21 cellular contexts compared by ENCODE assay signal in the genomic region with DNA sequence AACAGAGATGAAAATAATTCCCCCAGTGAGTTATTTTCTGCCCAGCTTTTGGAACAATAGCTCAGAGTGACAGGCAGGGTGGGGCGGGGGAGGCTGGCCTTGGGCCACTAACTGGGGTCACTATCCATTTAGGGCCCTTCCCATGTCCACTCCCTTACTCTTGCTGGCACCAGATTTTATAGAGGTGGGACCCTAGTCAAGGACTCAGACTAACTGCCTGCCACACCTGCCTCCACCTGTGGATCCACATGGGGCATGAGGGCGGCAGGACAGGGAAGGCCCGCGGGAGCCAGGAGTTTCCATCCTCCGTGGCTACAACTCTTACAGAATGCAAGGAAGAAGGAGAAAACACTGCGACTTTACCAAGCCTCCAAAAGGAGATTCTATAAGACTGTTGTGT. TPM values are rescaled to one million over a fixed set of nuclear protein-coding genes. Genes with fewer than 3 reads are reported as not detected.
DNase-seq lines count a peak whose midpoint lies in the region; ATAC-seq, FAIRE-seq and TF ChIP-seq lines count a peak whose summit lies in the region.
"Had no signal": no experiment of that assay in that cellular context is flagged by ENCODE, and none has a peak within 500 bp of the region (broad histone marks: within the 10 kb centered on the region; RNA-seq: fewer than 3 reads in every experiment).

No MANE protein-coding gene starts in this region.

- H3K27me3 ChIP-seq in MM.1S (replicated peaks; ENCODE audit: insufficient read depth, low read length) (no peaks in the 10 kb centered on the region), colonic mucosa (no peaks in the 10 kb centered on the region), small intestine (ENCODE audit: control insufficient read depth in 2 of 2, insufficient read depth in 2 of 2, low read length in 2 of 2) (no peaks in the 10 kb centered on the region)

- peaks cover 89% of the 10 kb centered on the region for H3K79me2 ChIP-seq in MM.1S (ENCODE audit: low read length)

- 19 to 73% (median 36%) methylated on average over 6 of the region's 6 CpGs for WGBS in small intestine, 3 donors

- H3K4me1 Mint-ChIP-seq in T-helper 2 cell treated with Interferon-gamma antibody and Interleukin-4, amounts not matched to agents 5 μg/mL and 100 μg/mL, for 36 hours (ENCODE audit: low read depth): peaks cover 86% of the 10 kb centered on the region

- H3F3A ChIP-seq in MM.1S (ENCODE audit: insufficient read depth, low read length): peaks cover 41% of the 10 kb centered on the region

- H3K4me3 Mint-ChIP-seq in T-helper 2 cell treated with Interferon-gamma antibody and Interleukin-4, amounts not matched to agents 5 μg/mL and 100 μg/mL, for 36 hours: peak overlapping the region; percentile 62
- H3K4me3 Mint-ChIP-seq: CD4-positive, CD25-positive, alpha-beta regulatory T cell; H9 had no signal

- H3K36me3 ChIP-seq in MM.1S (replicated peaks; ENCODE audit: insufficient read depth, low read length) (no peaks in the 10 kb centered on the region), colonic mucosa (no peaks in the 10 kb centered on the region), small intestine (ENCODE audit: control insufficient read depth in 2 of 2, insufficient read depth in 2 of 2, low read length in 2 of 2) (peaks cover 0 to 4% of the 10 kb centered on the region in 2 donors)

- no peak for DNase-seq in T-helper 2 cell treated with Interferon-gamma antibody and Interleukin-4, amounts not matched to agents 5 μg/mL and 100 μg/mL, for 36 hours (ENCODE audit: low spot score)
- DNase-seq in T-helper 2 cell (no peak), MM.1S (no peak), colonic mucosa (peak; percentile 80), small intestine (peak; percentile 57), NCI-H774 (lab: John Stamatoyannopoulos, UW) (no peak), retina (no peak)
- DNase-seq: 8988T; CD4-positive, CD25-positive, alpha-beta regulatory T cell; COR-L47; DMS 273 treated with DMSO at 0.1 percent for 48 hours; GDM1; H9; IMR-90; Karpas-422; NCI-H1092 treated with DMSO at 0.1 percent for 48 hours; NCI-H2081 treated with DMSO at 0.1 percent for 48 hours; NK-92 treated with Interleukin-12 subunit alpha and Interleukin-12 subunit beta, amount 100 ng/mL, for 24 hours; SHP77 treated with DMSO at 0.1 percent for 48 hours had no signal

- TF ChIP-seq CTCF in MM.1S (IDR thresholded peaks at IDR 0.05; ENCODE audit: low read length) (no peak), colonic mucosa (IDR thresholded peaks at IDR 0.05) (no peak)

- no peak for FAIRE-seq in small intestine (lab: Jason Lieb, UNC)
- FAIRE-seq: HTR-8/SVneo had no signal

- no peaks in the 10 kb centered on the region for H3K27me3 Mint-ChIP-seq in T-helper 2 cell treated with Interferon-gamma antibody and Interleukin-4, amounts not matched to agents 5 μg/mL and 100 μg/mL, for 36 hours (ENCODE audit: low read depth)
- H3K27me3 Mint-ChIP-seq: CD4-positive, CD25-positive, alpha-beta regulatory T cell had no signal

- H4K20me1 ChIP-seq in MM.1S (ENCODE audit: insufficient read depth, low read length): no peaks in the 10 kb centered on the region

- H3K9ac ChIP-seq in MM.1S (ENCODE audit: low read length): peak overlapping the region; percentile 33; the same call in 1 of the 2 replicates
- H3K9ac ChIP-seq in colonic mucosa (ENCODE audit: low read depth in 2 of 2, low read length in 2 of 2): peak overlapping the region in 1 of 2 donors; percentile 42

- H3K4me1 ChIP-seq in MM.1S (ENCODE audit: low read length): peaks cover 76% of the 10 kb centered on the region
- peaks cover 7% of the 10 kb centered on the region for H3K4me1 ChIP-seq in colonic mucosa
- H3K4me1 ChIP-seq in small intestine (ENCODE audit: control insufficient read depth in 2 of 2, insufficient read depth in 1 of 2, low read depth in 1 of 2, low read length in 1 of 2): peaks cover 9 to 11% of the 10 kb centered on the region in 2 donors

- no peak overlapping the region for H2AFZ ChIP-seq in MM.1S (ENCODE audit: low read length)

- H3K9me2 ChIP-seq in MM.1S (replicated peaks; ENCODE audit: insufficient read depth, low read length): no peaks in the 10 kb centered on the region

- peaks cover 69% of the 10 kb centered on the region for H3K36me3 Mint-ChIP-seq in T-helper 2 cell treated with Interferon-gamma antibody and Interleukin-4, amounts not matched to agents 5 μg/mL and 100 μg/mL, for 36 hours (ENCODE audit: low read depth)
- H3K36me3 Mint-ChIP-seq: CD4-positive, CD25-positive, alpha-beta regulatory T cell had no signal

- H3K27ac ChIP-seq in MM.1S (ENCODE audit: low read length) (peak overlapping the region; percentile 93; the same call in 1 of the 2 replicates), colonic mucosa (peak overlapping the region; percentile 71), small intestine (ENCODE audit: low read depth in 1 of 2, low read length in 1 of 2) (peak overlapping the region; percentile 5 to 15)

- no peak for ATAC-seq in HG03442 (IDR thresholded peaks at IDR 0.05; ENCODE audit: unreplicated experiment)

- H3K9me3 ChIP-seq in MM.1S (replicated peaks; ENCODE audit: insufficient read depth, low read length) (no peaks in the 10 kb centered on the region), colonic mucosa (no peaks in the 10 kb centered on the region), small intestine (ENCODE audit: control insufficient read depth, low read depth) (no peaks in the 10 kb centered on the region)

- peak overlapping the region; percentile 9; the same call in 1 of the 2 replicates for H3K4me3 ChIP-seq in MM.1S (ENCODE audit: low read length)
- no peak overlapping the region for H3K4me3 ChIP-seq in colonic mucosa
- no peak overlapping the region for H3K4me3 ChIP-seq in small intestine (ENCODE audit: low read depth in 1 of 2, low read length in 2 of 2)

- no peaks in the 10 kb centered on the region for H3K9me3 Mint-ChIP-seq in T-helper 2 cell treated with Interferon-gamma antibody and Interleukin-4, amounts not matched to agents 5 μg/mL and 100 μg/mL, for 36 hours
- H3K9me3 Mint-ChIP-seq: CD4-positive, CD25-positive, alpha-beta regulatory T cell; H9 had no signal

- peak overlapping the region; percentile 87 for H3K4me2 ChIP-seq in MM.1S (ENCODE audit: low read depth, low read length)

- intact Hi-C loops in colonic mucosa (cut with DNase I): no loop called here

- H3K27ac Mint-ChIP-seq in T-helper 2 cell treated with Interferon-gamma antibody and Interleukin-4, amounts not matched to agents 5 μg/mL and 100 μg/mL, for 36 hours: peak overlapping the region; percentile 78
- H3K27ac Mint-ChIP-seq: H9 had no signal

RNA-seq across cellular contexts. Expression of gene VDR, which starts 10.1 kb away (rescaled TPM):
- total RNA-seq in colonic mucosa: 100 to 1,000 TPM; 124 to 140 TPM
- 10 to 100 TPM; 36.7 to 61.0 (median 47.0) TPM for polyA plus RNA-seq in small intestine

Comparison
In these comparisons a context has a peak if more than half of its experiments do, and no peak if none do; other contexts are left out.
1. DNase-seq: peak in colonic mucosa (single experiment) and small intestine (single experiment); none in T-helper 2 cell treated with Interferon-gamma antibody and Interleukin-4, amounts not matched to agents 5 μg/mL and 100 μg/mL, for 36 hours (single experiment), T-helper 2 cell (0 of 5), MM.1S (single experiment), NCI-H774 (single experiment) and retina (single experiment).
2. H3K27ac ChIP-seq: peak in every context shown above with its lines; median percentile 93 in MM.1S; 71 in colonic mucosa; 10 in small intestine.